In genomic region chr13:76636881-76637280, GRCh38 we compare ENCODE assay signal across 14 cellular contexts.
DNase-seq lines count a peak whose midpoint lies in the region; ATAC-seq and TF ChIP-seq lines count a peak whose summit lies in the region.
"Had no signal": no experiment of that assay in that cellular context is flagged by ENCODE, and none has a peak within 500 bp of the region (broad histone marks: within the 10 kb centered on the region; RNA-seq: fewer than 3 reads in every experiment).

No MANE protein-coding gene starts in this region.

- H3K4me3 ChIP-seq in GM23338: no peak overlapping the region
- no peak overlapping the region for H3K4me3 ChIP-seq in testis
- no peak overlapping the region for H3K4me3 ChIP-seq in effector memory CD4-positive, alpha-beta T cell (ENCODE audit: insufficient read depth, low read depth, low read length, poor library complexity, severe bottlenecking)
- H3K4me3 ChIP-seq: BLaER1 treated with 17β-estradiol and CSF1 and Interleukin-3, amounts not matched to agents 10 nM and 100 nM; HAP-1 had no signal

- H3K27me3 Mint-ChIP-seq in GM23338 (ENCODE audit: insufficient read depth, low read depth, poor library complexity) (no peaks in the 10 kb centered on the region), chondrocyte (ENCODE audit: low read depth) (peaks cover 2% of the 10 kb centered on the region), mesothelial cell of epicardium (ENCODE audit: low read depth) (no peaks in the 10 kb centered on the region)
- no peaks in the 10 kb centered on the region for H3K27me3 Mint-ChIP-seq in activated CD8-positive, alpha-beta T cell treated with anti-CD3 and anti-CD28 coated beads for 36 hours
- H3K27me3 Mint-ChIP-seq: B cell had no signal

- no peak overlapping the region for H3K4me3 Mint-ChIP-seq in GM23338
- no peak overlapping the region for H3K4me3 Mint-ChIP-seq in chondrocyte (ENCODE audit: unreplicated experiment)
- no peak overlapping the region for H3K4me3 Mint-ChIP-seq in mesothelial cell of epicardium
- no peak overlapping the region for H3K4me3 Mint-ChIP-seq in activated CD8-positive, alpha-beta T cell treated with anti-CD3 and anti-CD28 coated beads for 36 hours
- H3K4me3 Mint-ChIP-seq: B cell; CD8-positive, alpha-beta memory T cell had no signal

- H3K4me1 Mint-ChIP-seq in GM23338: peaks cover 14% of the 10 kb centered on the region; the same call in 2 of the 3 replicates
- peaks cover 22% of the 10 kb centered on the region for H3K4me1 Mint-ChIP-seq in chondrocyte (ENCODE audit: low read depth)
- peaks cover 50% of the 10 kb centered on the region for H3K4me1 Mint-ChIP-seq in mesothelial cell of epicardium
- H3K4me1 Mint-ChIP-seq in activated CD8-positive, alpha-beta T cell treated with anti-CD3 and anti-CD28 coated beads for 36 hours (ENCODE audit: low read depth): no peaks in the 10 kb centered on the region
- H3K4me1 Mint-ChIP-seq: B cell; CD8-positive, alpha-beta memory T cell had no signal

- H4K20me1 ChIP-seq in GM23338 (replicated peaks; ENCODE audit: insufficient read depth): no peaks in the 10 kb centered on the region
- H4K20me1 ChIP-seq: BLaER1 treated with 17β-estradiol and CSF1 and Interleukin-3, amounts not matched to agents 10 nM and 100 nM had no signal

- H3K27ac Mint-ChIP-seq in GM23338 (no peak overlapping the region), chondrocyte (ENCODE audit: unreplicated experiment) (peak overlapping the region; percentile 30), mesothelial cell of epicardium (peak overlapping the region; percentile 79)
- H3K27ac Mint-ChIP-seq in activated CD8-positive, alpha-beta T cell treated with anti-CD3 and anti-CD28 coated beads for 36 hours: no peak overlapping the region
- H3K27ac Mint-ChIP-seq: B cell; CD8-positive, alpha-beta memory T cell had no signal

- no peaks in the 10 kb centered on the region for H3F3A ChIP-seq in GM23338 (replicated peaks; ENCODE audit: low read depth)

- H3K36me3 Mint-ChIP-seq in GM23338 (ENCODE audit: low read depth): no peaks in the 10 kb centered on the region
- no peaks in the 10 kb centered on the region for H3K36me3 Mint-ChIP-seq in chondrocyte (ENCODE audit: low read depth)
- H3K36me3 Mint-ChIP-seq in mesothelial cell of epicardium: no peaks in the 10 kb centered on the region
- H3K36me3 Mint-ChIP-seq in activated CD8-positive, alpha-beta T cell treated with anti-CD3 and anti-CD28 coated beads for 36 hours (ENCODE audit: low read depth): no peaks in the 10 kb centered on the region
- H3K36me3 Mint-ChIP-seq: CD8-positive, alpha-beta memory T cell had no signal

- WGBS in testis, 2 donors: 36 to 38% methylated on average over 1 of the region's 1 CpG

- no peak for ATAC-seq in GM23338
- ATAC-seq in HG03280 (IDR thresholded peaks at IDR 0.05; ENCODE audit: unreplicated experiment): no peak
- ATAC-seq in activated CD8-positive, alpha-beta T cell treated with anti-CD3 and anti-CD28 coated beads for 36 hours: no peak

- CTCF ChIA-PET in activated CD8-positive, alpha-beta T cell treated with anti-CD3 and anti-CD28 coated beads for 36 hours (lab: Charles Lee): no interaction called here

- POLR2A ChIA-PET in activated CD8-positive, alpha-beta T cell treated with anti-CD3 and anti-CD28 coated beads for 36 hours (lab: Charles Lee): no interaction called here

- H3K36me3 ChIP-seq in GM23338 (ENCODE audit: insufficient read depth): no peaks in the 10 kb centered on the region
- H3K36me3 ChIP-seq in testis (ENCODE audit: low read depth, missing control alignments): no peaks in the 10 kb centered on the region
- H3K36me3 ChIP-seq in effector memory CD4-positive, alpha-beta T cell (ENCODE audit: control insufficient read depth, insufficient read depth, low read length): no peaks in the 10 kb centered on the region
- H3K36me3 ChIP-seq: BLaER1 treated with 17β-estradiol and CSF1 and Interleukin-3, amounts not matched to agents 10 nM and 100 nM; HAP-1 had no signal

- H3K9me3 Mint-ChIP-seq in GM23338 (no peaks in the 10 kb centered on the region), chondrocyte (ENCODE audit: low read depth) (no peaks in the 10 kb centered on the region), mesothelial cell of epicardium (no peaks in the 10 kb centered on the region)
- no peaks in the 10 kb centered on the region for H3K9me3 Mint-ChIP-seq in activated CD8-positive, alpha-beta T cell treated with anti-CD3 and anti-CD28 coated beads for 36 hours

- H3K27ac ChIP-seq in GM23338 (ENCODE audit: low read depth) (no peak overlapping the region), testis (peak overlapping the region; percentile 18 to 56)
- no peak overlapping the region for H3K27ac ChIP-seq in effector memory CD4-positive, alpha-beta T cell (ENCODE audit: insufficient read depth, low read length, poor library complexity, severe bottlenecking)
- H3K27ac ChIP-seq: BLaER1 treated with 17β-estradiol and CSF1 and Interleukin-3, amounts not matched to agents 10 nM and 100 nM had no signal

- DNase-seq in GM23338 (ENCODE audit: low spot score) (no peak), chondrocyte (ENCODE audit: low spot score) (no peak), mesothelial cell of epicardium (ENCODE audit: low spot score in 2 of 2, unreplicated experiment in 2 of 2) (no peak), testis (peak; percentile 64)
- no peak for DNase-seq in activated CD8-positive, alpha-beta T cell treated with anti-CD3 and anti-CD28 coated beads for 36 hours
- no peak for DNase-seq in effector memory CD4-positive, alpha-beta T cell
- DNase-seq: CD8-positive, alpha-beta memory T cell; COR-L47; DMS53; DND-41 had no signal

- H3K27me3 ChIP-seq in GM23338 (ENCODE audit: insufficient read depth) (no peaks in the 10 kb centered on the region), testis (no peaks in the 10 kb centered on the region)
- H3K27me3 ChIP-seq in effector memory CD4-positive, alpha-beta T cell (replicated peaks; ENCODE audit: control insufficient read depth, insufficient read depth, low read length, poor library complexity, severe bottlenecking): peaks cover 3% of the 10 kb centered on the region
- H3K27me3 ChIP-seq: BLaER1 treated with 17β-estradiol and CSF1 and Interleukin-3, amounts not matched to agents 10 nM and 100 nM had no signal

- no peak for TF ChIP-seq CTCF in GM23338 (conservative IDR thresholded peaks at IDR 0.05; ENCODE audit: low read depth in 2 of 2)
- no peak for TF ChIP-seq CTCF in chondrocyte (IDR thresholded peaks at IDR 0.05)
- TF ChIP-seq CTCF in mesothelial cell of epicardium (IDR thresholded peaks at IDR 0.05; ENCODE audit: unreplicated experiment): no peak
- no peak for TF ChIP-seq CTCF in testis (IDR thresholded peaks at IDR 0.05)
- no peak for TF ChIP-seq CTCF in activated CD8-positive, alpha-beta T cell treated with anti-CD3 and anti-CD28 coated beads for 36 hours (IDR thresholded peaks at IDR 0.05)

- peaks cover 6% of the 10 kb centered on the region for H3K9me2 ChIP-seq in GM23338 (ENCODE audit: insufficient read depth)

- no peaks in the 10 kb centered on the region for H3K79me2 ChIP-seq in GM23338 (replicated peaks; ENCODE audit: insufficient read depth)

- H2AFZ ChIP-seq in GM23338: no peak overlapping the region

- intact Hi-C loops in testis (cut with DNase I; ENCODE audit: low total_unique reads): no loop called here
- intact Hi-C loops in activated CD8-positive, alpha-beta T cell treated with anti-CD3 and anti-CD28 coated beads for 36 hours (cut with micrococcal nuclease): no loop called here

- no peak for TF ChIP-seq POLR2A in testis (IDR thresholded peaks at IDR 0.05)

- no peaks in the 10 kb centered on the region for H3K9me3 ChIP-seq in testis
- H3K9me3 ChIP-seq in effector memory CD4-positive, alpha-beta T cell (ENCODE audit: control insufficient read depth, low read length): no peaks in the 10 kb centered on the region
- H3K9me3 ChIP-seq: BLaER1 treated with 17β-estradiol and CSF1 and Interleukin-3, amounts not matched to agents 10 nM and 100 nM; HAP-1 had no signal

- H3K4me1 ChIP-seq in GM23338 (ENCODE audit: insufficient read depth) (no peaks in the 10 kb centered on the region; the same call in 1 of the 2 replicates), testis (peaks cover 31% of the 10 kb centered on the region)
- H3K4me1 ChIP-seq in effector memory CD4-positive, alpha-beta T cell (ENCODE audit: control insufficient read depth, insufficient read depth, low read length, poor library complexity, severe bottlenecking): no peaks in the 10 kb centered on the region
- H3K4me1 ChIP-seq: HAP-1 had no signal

- 0 out of 2 replicates have a peak overlapping the region, but pooled peaks have one; percentile 22 for H3K4me2 ChIP-seq in GM23338

TF ChIP-seq in GM23338, 12 proteins besides CTCF, POLR2A, EP300 and RAD21 (continues in another document):
- TF ChIP-seq EZH2phosphoT487 (IDR thresholded peaks at IDR 0.05; ENCODE audit: unreplicated experiment) (no peak), ZNF331 (CRISPR knock-in tag; IDR thresholded peaks at IDR 0.05; ENCODE audit: low read depth) (no peak), CREB1 (CRISPR knock-in tag; IDR thresholded peaks at IDR 0.05; ENCODE audit: low read depth) (no peak), POLR2AphosphoS5 (IDR thresholded peaks at IDR 0.05; ENCODE audit: low read depth) (no peak)

Comparison
In these comparisons a context has a peak if more than half of its experiments do, and no peak if none do; other contexts are left out.
1. H3K27ac ChIP-seq: peak in testis (2 of 2); none in GM23338 (single experiment) and effector memory CD4-positive, alpha-beta T cell (single experiment).
2. H3K27ac Mint-ChIP-seq: peak in chondrocyte (single experiment) and mesothelial cell of epicardium (single experiment); none in GM23338 (single experiment) and activated CD8-positive, alpha-beta T cell treated with anti-CD3 and anti-CD28 coated beads for 36 hours (single experiment).